In genomic region chr2:47304654-47305053, GRCh38 we compare ENCODE assay signal across 21 cellular contexts.
"Had no signal": no experiment of that assay in that cellular context is flagged by ENCODE, and none has a peak within 500 bp of the region (broad histone marks: within the 10 kb centered on the region; RNA-seq: fewer than 3 reads in every experiment).

No MANE protein-coding gene starts in this region.

- DNase-seq: dermis blood vessel endothelial cell; effector CD4-positive, alpha-beta T cell; endodermal cell; foreskin keratinocyte; kidney; mesendoderm; naive thymus-derived CD8-positive, alpha-beta T cell; nucleus accumbens; ovary; retina; spleen; stimulated activated CD4-positive, alpha-beta T cell treated with anti-CD3 and anti-CD28 coated beads, Interleukin-15, amount 100 ng/mL, for 24 hours; stimulated activated CD4-positive, alpha-beta T cell treated with anti-CD3 and anti-CD28 coated beads, Interleukin-2, amount 100 ng/mL, for 24 hours; stimulated activated CD4-positive, alpha-beta T cell treated with anti-CD3 and anti-CD28 coated beads, Interleukin-4, amount 100 ng/mL, for 4 hours; stimulated activated naive B cell treated with anti-CD40 and anti-IgM and Interleukin-4, amounts not matched to agents 10 μg/mL and 1 μg/mL and 100 μg/mL, for 72 hours; stimulated activated naive CD8-positive, alpha-beta T cell treated with anti-CD3 and anti-CD28 coated beads, Interleukin-15, amount 100 ng/mL, for 72 hours; trophoblast cell had no signal

- ATAC-seq: foreskin keratinocyte; naive thymus-derived CD8-positive, alpha-beta T cell; sciatic nerve; stimulated activated naive B cell treated with anti-CD40 and anti-IgM and Interleukin-4, amounts not matched to agents 10 μg/mL and 1 μg/mL and 100 μg/mL, for 72 hours; stimulated activated naive CD8-positive, alpha-beta T cell treated with anti-CD3 and anti-CD28 coated beads, Interleukin-15, amount 100 ng/mL, for 72 hours had no signal

- H3K27me3 ChIP-seq: ovary, spleen had no signal

- H3K27ac Mint-ChIP-seq: endodermal cell; naive thymus-derived CD8-positive, alpha-beta T cell; stimulated activated naive B cell treated with anti-CD40 and anti-IgM and Interleukin-4, amounts not matched to agents 10 μg/mL and 1 μg/mL and 100 μg/mL, for 72 hours; stimulated activated naive CD8-positive, alpha-beta T cell treated with anti-CD3 and anti-CD28 coated beads, Interleukin-15, amount 100 ng/mL, for 72 hours had no signal

- H3K9me3 Mint-ChIP-seq: endodermal cell; naive thymus-derived CD8-positive, alpha-beta T cell; neural crest cell; stimulated activated naive B cell treated with anti-CD40 and anti-IgM and Interleukin-4, amounts not matched to agents 10 μg/mL and 1 μg/mL and 100 μg/mL, for 72 hours; stimulated activated naive CD8-positive, alpha-beta T cell treated with anti-CD3 and anti-CD28 coated beads, Interleukin-15, amount 100 ng/mL, for 72 hours had no signal

- H3K4me3 Mint-ChIP-seq: endodermal cell; naive thymus-derived CD8-positive, alpha-beta T cell; neural crest cell; stimulated activated naive B cell treated with anti-CD40 and anti-IgM and Interleukin-4, amounts not matched to agents 10 μg/mL and 1 μg/mL and 100 μg/mL, for 72 hours; stimulated activated naive CD8-positive, alpha-beta T cell treated with anti-CD3 and anti-CD28 coated beads, Interleukin-15, amount 100 ng/mL, for 72 hours had no signal

- H3K36me3 Mint-ChIP-seq: naive thymus-derived CD8-positive, alpha-beta T cell had no signal

- H3K4me1 ChIP-seq: foreskin keratinocyte had no signal

- H3K4me3 ChIP-seq: ovary, spleen had no signal

- H3K9me3 ChIP-seq: ovary, spleen had no signal

- H3K36me3 ChIP-seq: ovary, spleen had no signal

- H3K27ac ChIP-seq: foreskin keratinocyte, ovary had no signal

- H3K27me3 Mint-ChIP-seq: stimulated activated naive B cell treated with anti-CD40 and anti-IgM and Interleukin-4, amounts not matched to agents 10 μg/mL and 1 μg/mL and 100 μg/mL, for 72 hours had no signal

- FAIRE-seq: colon, endothelial cell of umbilical vein, kidney had no signal
